ENCODE assay signal across 20 cellular contexts in genomic region chr2:100884145-100884621, GRCh38.
DNase-seq lines count a peak whose midpoint lies in the region; ATAC-seq and TF ChIP-seq lines count a peak whose summit lies in the region.
"Had no signal": no experiment of that assay in that cellular context is flagged by ENCODE, and none has a peak within 500 bp of the region (broad histone marks: within the 10 kb centered on the region; RNA-seq: fewer than 3 reads in every experiment).

No MANE protein-coding gene starts in this region.

- H3K4me3 ChIP-seq in left ventricle myocardium inferior, result no peak overlapping the region
- no peak overlapping the region for H3K4me3 ChIP-seq in CD4-positive, alpha-beta memory T cell (ENCODE audit: low read length in 2 of 2)
- H3K4me3 ChIP-seq: testis had no signal

- POLR2A ChIA-PET in CD4-positive, alpha-beta memory T cell (lab: Charles Lee; ENCODE audit: partially characterized antibody), result no interaction called here

- H3K9me3 ChIP-seq in left ventricle myocardium inferior (replicated peaks), result no peaks in the 10 kb centered on the region
- no peaks in the 10 kb centered on the region for H3K9me3 ChIP-seq in CD4-positive, alpha-beta memory T cell (ENCODE audit: control insufficient read depth in 1 of 2, low read length in 2 of 2)
- H3K9me3 ChIP-seq: SK-N-SH, testis had no signal

- no peak overlapping the region for H3K27ac ChIP-seq in left ventricle myocardium inferior (replicated peaks)
- no peak overlapping the region for H3K27ac ChIP-seq in CD4-positive, alpha-beta memory T cell (ENCODE audit: low read depth, low read length)
- H3K27ac ChIP-seq: testis had no signal

- DNase-seq in SK-MEL-5 (ENCODE audit: low read depth, low spot score) (peak; percentile 78), erythroblast (lab: John Stamatoyannopoulos, UW) (peak; percentile 3 to 42), left ventricle myocardium inferior (no peak), NCI-H524 (lab: John Stamatoyannopoulos, UW) (no peak)
- no peak for DNase-seq in stimulated activated CD4-positive, alpha-beta T cell treated with anti-CD3 and anti-CD28 coated beads, Interleukin-4, amount 100 ng/mL, for 24 hours
- no peak for DNase-seq in CD4-positive, alpha-beta memory T cell
- DNase-seq: activated naive CD8-positive, alpha-beta T cell treated with anti-CD3 and anti-CD28 coated beads, Interleukin-2, amount 10 ng/mL, durations not matched to agents 7 days and 5 days; cortex of kidney; DMS79; left ventricle myocardium superior; NCI-H1417; NCI-H2171 treated with DMSO at 0.1 percent for 48 hours; NCI-H82; nucleus accumbens; SK-N-SH; T-helper 9 cell; testis had no signal

- TF ChIP-seq CTCF in nephron (IDR thresholded peaks at IDR 0.05; ENCODE audit: unreplicated experiment in 3 of 3), result no peak
- no peak for TF ChIP-seq CTCF in left ventricle myocardium inferior (IDR thresholded peaks at IDR 0.05; ENCODE audit: borderline replicate concordance)

- H3K4me3 Mint-ChIP-seq in nephron, result no peak overlapping the region
- no peak overlapping the region for H3K4me3 Mint-ChIP-seq in CD4-positive, alpha-beta memory T cell
- H3K4me3 Mint-ChIP-seq: activated naive CD8-positive, alpha-beta T cell treated with anti-CD3 and anti-CD28 coated beads, Interleukin-2, amount 10 ng/mL, durations not matched to agents 7 days and 5 days had no signal

- H3K27me3 ChIP-seq in left ventricle myocardium inferior (ENCODE audit: low read depth), result no peaks in the 10 kb centered on the region
- no peaks in the 10 kb centered on the region for H3K27me3 ChIP-seq in CD4-positive, alpha-beta memory T cell (ENCODE audit: insufficient read depth, low read length)
- H3K27me3 ChIP-seq: testis had no signal

- intact Hi-C loops in left ventricle myocardium inferior (cut with micrococcal nuclease), result no loop called here
- intact Hi-C loops in CD4-positive, alpha-beta memory T cell (cut with micrococcal nuclease), result no loop called here

- no peaks in the 10 kb centered on the region for H3K9me3 Mint-ChIP-seq in nephron
- H3K9me3 Mint-ChIP-seq in CD4-positive, alpha-beta memory T cell, result no peaks in the 10 kb centered on the region
- H3K9me3 Mint-ChIP-seq: activated naive CD8-positive, alpha-beta T cell treated with anti-CD3 and anti-CD28 coated beads, Interleukin-2, amount 10 ng/mL, durations not matched to agents 7 days and 5 days; activated T-helper 2 cell treated with anti-CD3 and anti-CD28 coated beads, Interferon-gamma antibody, Interleukin-2, Interleukin-4, amounts not matched to agents 10 μg/mL and 5 μg/mL and 100 μg/mL, durations not matched to agents 14 hours and 24 hours and 36 hours had no signal

- ATAC-seq in GM21529 (IDR thresholded peaks at IDR 0.05; ENCODE audit: unreplicated experiment), result peak; percentile 58
- ATAC-seq: left ventricle myocardium superior had no signal

- CTCF ChIA-PET in CD4-positive, alpha-beta memory T cell (lab: Charles Lee; ENCODE audit: partially characterized antibody), result no interaction called here

- peaks cover 16% of the 10 kb centered on the region for H3K27me3 Mint-ChIP-seq in nephron (ENCODE audit: low read depth)
- peaks cover 0 to 2% of the 10 kb centered on the region in 2 donors for H3K27me3 Mint-ChIP-seq in CD4-positive, alpha-beta memory T cell
- H3K27me3 Mint-ChIP-seq: activated naive CD8-positive, alpha-beta T cell treated with anti-CD3 and anti-CD28 coated beads, Interleukin-2, amount 10 ng/mL, durations not matched to agents 7 days and 5 days had no signal

- no peaks in the 10 kb centered on the region for H3K36me3 Mint-ChIP-seq in nephron (ENCODE audit: low read depth)
- H3K36me3 Mint-ChIP-seq in CD4-positive, alpha-beta memory T cell, result no peaks in the 10 kb centered on the region
- H3K36me3 Mint-ChIP-seq: activated naive CD8-positive, alpha-beta T cell treated with anti-CD3 and anti-CD28 coated beads, Interleukin-2, amount 10 ng/mL, durations not matched to agents 7 days and 5 days had no signal

- H3K4me1 Mint-ChIP-seq in nephron, result peaks cover 18% of the 10 kb centered on the region
- no peaks in the 10 kb centered on the region for H3K4me1 Mint-ChIP-seq in CD4-positive, alpha-beta memory T cell

- no peaks in the 10 kb centered on the region for H3K36me3 ChIP-seq in left ventricle myocardium inferior
- no peaks in the 10 kb centered on the region for H3K36me3 ChIP-seq in CD4-positive, alpha-beta memory T cell (ENCODE audit: insufficient read depth, low read length)

- H3K27ac Mint-ChIP-seq in nephron, result peak overlapping the region; percentile 13 to 49 (median 31)
- H3K27ac Mint-ChIP-seq in CD4-positive, alpha-beta memory T cell, result no peak overlapping the region
- H3K27ac Mint-ChIP-seq: activated naive CD8-positive, alpha-beta T cell treated with anti-CD3 and anti-CD28 coated beads, Interleukin-2, amount 10 ng/mL, durations not matched to agents 7 days and 5 days; activated T-helper 2 cell treated with anti-CD3 and anti-CD28 coated beads, Interferon-gamma antibody, Interleukin-2, Interleukin-4, amounts not matched to agents 10 μg/mL and 5 μg/mL and 100 μg/mL, durations not matched to agents 14 hours and 24 hours and 36 hours had no signal

- no peak for TF ChIP-seq POLR2A in erythroblast (IDR thresholded peaks at IDR 0.05; ENCODE audit: low read length)

- peaks cover 72% of the 10 kb centered on the region for H3K4me1 ChIP-seq in left ventricle myocardium inferior
- H3K4me1 ChIP-seq in CD4-positive, alpha-beta memory T cell (ENCODE audit: insufficient read depth, low read length), result no peaks in the 10 kb centered on the region

- in situ Hi-C loops in SK-MEL-5 (cut with HindIII; ENCODE audit: low pct_unique_long_range_greater_than_20kb, low sequenced_read_pairs), result no loop called here

Comparison
In these comparisons a context has a peak if more than half of its experiments do, and no peak if none do; other contexts are left out.
1. DNase-seq: peak in SK-MEL-5 (single experiment) and erythroblast (2 of 2); none in left ventricle myocardium inferior (single experiment), stimulated activated CD4-positive, alpha-beta T cell treated with anti-CD3 and anti-CD28 coated beads, Interleukin-4, amount 100 ng/mL, for 24 hours (single experiment), CD4-positive, alpha-beta memory T cell (0 of 5) and NCI-H524 (0 of 2).
2. H3K27ac Mint-ChIP-seq: peak in nephron (3 of 3); none in CD4-positive, alpha-beta memory T cell (0 of 7).